Comparison of ENCODE assay signal across 8 cellular contexts in the genomic region with DNA sequence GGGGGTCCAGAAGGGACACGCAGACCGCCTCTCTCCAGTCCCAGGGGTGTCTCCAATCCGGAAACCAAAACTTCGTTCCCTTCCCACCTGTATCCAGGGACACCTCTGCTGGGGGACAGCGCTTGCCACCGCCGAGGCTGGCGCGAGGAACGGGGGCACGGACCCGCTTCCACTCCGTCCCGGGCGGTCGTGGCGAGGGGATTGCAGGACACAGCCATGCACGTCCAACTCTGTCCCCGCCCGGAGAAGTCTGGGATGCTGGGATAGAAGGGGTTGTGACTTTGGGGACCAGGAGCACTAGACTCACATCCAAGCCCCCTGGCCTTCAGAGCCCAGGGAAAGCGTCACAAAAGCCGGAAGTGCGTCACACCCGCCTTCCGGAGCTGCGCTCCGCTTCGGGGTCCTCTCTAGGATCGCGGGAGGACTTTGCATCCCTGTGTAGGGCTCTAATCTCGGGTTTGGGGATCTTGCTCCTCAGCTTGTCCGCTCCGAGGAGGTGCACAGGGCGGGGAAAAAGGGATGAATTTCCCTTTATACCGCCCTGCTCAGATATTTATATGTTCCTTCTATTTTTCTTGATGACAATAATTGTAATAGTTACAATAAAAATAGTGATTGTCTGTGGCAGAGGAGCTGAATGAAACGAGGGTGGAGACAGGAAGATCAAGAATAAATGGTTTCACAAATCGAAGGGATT. TPM values are rescaled to one million over a fixed set of nuclear protein-coding genes. Genes with fewer than 3 reads are reported as not detected.
A peak's percentile ranks its signal among the peaks of the same experiment; 100 is the strongest.
DNase-seq lines count a peak whose midpoint lies in the region; ATAC-seq and TF ChIP-seq lines count a peak whose summit lies in the region.

Gene FAM200A (minus strand): TSS at position 348 of the 697 bp plus-strand sequence. CDS start 3,707 bp downstream, outside the sequence.

- H3K27me3 ChIP-seq in colonic mucosa (no peaks in the 10 kb centered on the region), layer of hippocampus (ENCODE audit: control insufficient read depth, insufficient read depth, low read length) (no peaks in the 10 kb centered on the region)

- H3K4me3 ChIP-seq in AG09309 (ENCODE audit: control insufficient read depth, low read depth, low read length) (peak within 1 kb of the TSS; percentile 100), colonic mucosa (peak within 1 kb of the TSS; percentile 77)

- H3K9ac ChIP-seq in colonic mucosa (ENCODE audit: low read depth in 2 of 2, low read length in 2 of 2) = peak within 1 kb of the TSS; percentile 88 to 97

- TF ChIP-seq POLR2A in GM18951 (IDR thresholded peaks at IDR 0.05; ENCODE audit: extremely low read depth, insufficient read depth, insufficient read length) = peak; percentile 91

- DNase-seq in AG09309 (ENCODE audit: low read depth) (peak; percentile 64), NCI-H446 treated with DMSO at 0.1 percent for 48 hours (lab: John Stamatoyannopoulos, UW) (peak; percentile 59), colonic mucosa (peak; percentile 92)
- DNase-seq in activated CD4-positive, alpha-beta T cell treated with anti-CD3 and anti-CD28 coated beads for 4 hours = peak; percentile 80 to 82
- peak; percentile 72 to 77 (median 74) for DNase-seq in stimulated activated CD4-positive, alpha-beta T cell treated with anti-CD3 and anti-CD28 coated beads, Interleukin-1b, Interleukin-23, amount 100 ng/mL, for 24 hours (ENCODE audit: low read depth in 4 of 4, low spot score in 1 of 4)

- no peaks in the 10 kb centered on the region for H3K36me3 ChIP-seq in colonic mucosa

- H3K9me3 ChIP-seq in colonic mucosa = no peaks in the 10 kb centered on the region

- no peaks in the 10 kb centered on the region for H3K4me1 ChIP-seq in colonic mucosa

- peak; percentile 94 for ATAC-seq in HG03342 (IDR thresholded peaks at IDR 0.05; ENCODE audit: unreplicated experiment)

- TF ChIP-seq CTCF in AG09309 (IDR thresholded peaks at IDR 0.05; ENCODE audit: control insufficient read depth, insufficient read depth, low read depth, low read length, missing control alignments) = no peak
- no peak for TF ChIP-seq CTCF in colonic mucosa (IDR thresholded peaks at IDR 0.05)

- H3K27ac ChIP-seq in colonic mucosa (peak within 1 kb of the TSS; percentile 62), layer of hippocampus (ENCODE audit: low read depth, low read length) (peak within 1 kb of the TSS; percentile 76)

- intact Hi-C loops in colonic mucosa (cut with DNase I) = loop anchor here (10.0 kb wide), 1 partner anchor 47 kb away; the partner anchor contains the start of genes ZKSCAN5 and ZNF394

- in situ Hi-C loops in GM18951 (cut with MboI; ENCODE audit: low sequenced_read_pairs, unreplicated experiment) = no loop called here

RNA-seq across cellular contexts. Expression of gene FAM200A, which starts in this region (rescaled TPM):
- 1 to 10 TPM; 4.1 to 5.0 TPM for total RNA-seq in colonic mucosa

Comparison
In these comparisons a context has a peak if more than half of its experiments do, and no peak if none do; other contexts are left out.
1. Peak in every context shown above with its lines: DNase-seq, ATAC-seq, H3K4me3 ChIP-seq and H3K27ac ChIP-seq.